ENCODE assay signal across 35 cellular contexts in genomic region chr5:4676934-4677333, GRCh38.
"Had no signal": no experiment of that assay in that cellular context is flagged by ENCODE, and none has a peak within 500 bp of the region (broad histone marks: within the 10 kb centered on the region; RNA-seq: fewer than 3 reads in every experiment).

No MANE protein-coding gene starts in this region.

- DNase-seq: activated CD4-positive, alpha-beta memory T cell treated with anti-CD3 and anti-CD28 coated beads, Interleukin-2, amount 10 ng/mL, durations not matched to agents 7 days and 5 days; activated CD4-positive, alpha-beta T cell treated with anti-CD3 and anti-CD28 coated beads for 36 hours; activated CD4-positive, alpha-beta T cell treated with anti-CD3 and anti-CD28 coated beads, Interleukin-2, amount 10 ng/mL, durations not matched to agents 7 days and 5 days; activated CD4-positive, alpha-beta T cell treated with anti-CD3 and anti-CD28 coated beads, Interleukin-2, amount 50 U/mL, for 4 hours; activated CD4-positive, CD25-positive, alpha-beta regulatory T cell; activated CD4-positive, CD25-positive, alpha-beta regulatory T cell treated with anti-CD3 and anti-CD28 coated beads, Interleukin-2, amount 50 U/mL, for 72 hours; activated CD8-positive, alpha-beta memory T cell treated with anti-CD3 and anti-CD28 coated beads for 24 hours; activated effector memory CD4-positive, alpha-beta T cell treated with Interleukin-2 at 50 U/mL for 16 hours; activated gamma-delta T cell treated with Interleukin-2 at 50 U/mL for 16 hours; activated naive CD4-positive, alpha-beta T cell treated with anti-CD3 and anti-CD28 coated beads, Interleukin-2, amount 50 U/mL, for 16 hours; activated naive CD4-positive, alpha-beta T cell treated with Interleukin-2 at 50 U/mL for 16 hours; activated T-cell treated with anti-CD3 and anti-CD28 coated beads, Interleukin-2, amount 50 U/mL, for 4 hours; amniotic stem cell; anterior cingulate cortex; brain microvascular endothelial cell; cortex of kidney; dermis blood vessel endothelial cell; effector CD4-positive, alpha-beta T cell; effector memory CD8-positive, alpha-beta T cell; erythroblast; foreskin keratinocyte; gastrocnemius medialis; glutamatergic neuron; heart left ventricle; T-helper 1 cell; T-helper 17 cell; T1000; WERI-Rb-1 had no signal

- FAIRE-seq: bronchial epithelial cell, colon had no signal

- H3K27me3 Mint-ChIP-seq: activated CD4-positive, alpha-beta memory T cell treated with anti-CD3 and anti-CD28 coated beads, Interleukin-2, amount 10 ng/mL, durations not matched to agents 7 days and 5 days; activated CD4-positive, alpha-beta T cell treated with anti-CD3 and anti-CD28 coated beads for 36 hours; activated CD4-positive, alpha-beta T cell treated with anti-CD3 and anti-CD28 coated beads, Interleukin-2, amount 10 ng/mL, durations not matched to agents 7 days and 5 days; activated naive CD8-positive, alpha-beta T cell; activated T-helper 17 cell treated with anti-CD3 and anti-CD28 coated beads, Interleukin-2, amount 50 U/mL, for 72 hours; central memory CD8-positive, alpha-beta T cell; effector memory CD8-positive, alpha-beta T cell; T-helper 17 cell had no signal

- H3K9me3 ChIP-seq: gastrocnemius medialis had no signal

- H3K36me3 Mint-ChIP-seq: activated naive CD8-positive, alpha-beta T cell had no signal

- H3K4me1 ChIP-seq: esophagus muscularis mucosa, foreskin keratinocyte, gastrocnemius medialis, heart left ventricle had no signal

- H3K27me3 ChIP-seq: brain microvascular endothelial cell, esophagus muscularis mucosa, foreskin keratinocyte, gastrocnemius medialis, heart left ventricle had no signal

- H3K27ac Mint-ChIP-seq: activated CD4-positive, alpha-beta memory T cell treated with anti-CD3 and anti-CD28 coated beads, Interleukin-2, amount 10 ng/mL, durations not matched to agents 7 days and 5 days; activated CD4-positive, alpha-beta T cell treated with anti-CD3 and anti-CD28 coated beads for 36 hours; activated CD4-positive, alpha-beta T cell treated with anti-CD3 and anti-CD28 coated beads, Interleukin-2, amount 10 ng/mL, durations not matched to agents 7 days and 5 days; activated naive CD8-positive, alpha-beta T cell; activated T-helper 17 cell treated with anti-CD3 and anti-CD28 coated beads, Interleukin-2, amount 50 U/mL, for 72 hours; effector memory CD8-positive, alpha-beta T cell; T-helper 2 cell treated with Interferon-gamma antibody and Interleukin-4, amounts not matched to agents 5 μg/mL and 100 μg/mL, for 36 hours had no signal

- H3K36me3 ChIP-seq: brain microvascular endothelial cell, esophagus muscularis mucosa, gastrocnemius medialis, heart left ventricle, WERI-Rb-1 had no signal

- H3K4me1 Mint-ChIP-seq: activated CD4-positive, alpha-beta memory T cell treated with anti-CD3 and anti-CD28 coated beads, Interleukin-2, amount 10 ng/mL, durations not matched to agents 7 days and 5 days; activated CD4-positive, alpha-beta T cell treated with anti-CD3 and anti-CD28 coated beads for 36 hours; activated CD4-positive, alpha-beta T cell treated with anti-CD3 and anti-CD28 coated beads, Interleukin-2, amount 10 ng/mL, durations not matched to agents 7 days and 5 days; activated T-helper 17 cell treated with anti-CD3 and anti-CD28 coated beads, Interleukin-2, amount 50 U/mL, for 72 hours; central memory CD8-positive, alpha-beta T cell; T-helper 17 cell had no signal

- H3K4me3 ChIP-seq: esophagus muscularis mucosa, gastrocnemius medialis, heart left ventricle had no signal

- H3K27ac ChIP-seq: brain microvascular endothelial cell, esophagus muscularis mucosa, foreskin keratinocyte, gastrocnemius medialis, heart left ventricle, WERI-Rb-1 had no signal

- H3K4me3 Mint-ChIP-seq: activated CD4-positive, alpha-beta memory T cell treated with anti-CD3 and anti-CD28 coated beads, Interleukin-2, amount 10 ng/mL, durations not matched to agents 7 days and 5 days; activated CD4-positive, alpha-beta T cell treated with anti-CD3 and anti-CD28 coated beads for 36 hours; activated CD4-positive, alpha-beta T cell treated with anti-CD3 and anti-CD28 coated beads, Interleukin-2, amount 10 ng/mL, durations not matched to agents 7 days and 5 days; activated naive CD8-positive, alpha-beta T cell; activated T-cell treated with anti-CD3 and anti-CD28 coated beads, Interleukin-2, amount 50 U/mL, for 4 hours; activated T-helper 17 cell treated with anti-CD3 and anti-CD28 coated beads, Interleukin-2, amount 50 U/mL, for 72 hours; central memory CD8-positive, alpha-beta T cell; effector memory CD8-positive, alpha-beta T cell; T-helper 17 cell; T-helper 2 cell treated with Interferon-gamma antibody and Interleukin-4, amounts not matched to agents 5 μg/mL and 100 μg/mL, for 36 hours had no signal
